Comparison of ENCODE assay signal across 15 cellular contexts in the genomic region with DNA sequence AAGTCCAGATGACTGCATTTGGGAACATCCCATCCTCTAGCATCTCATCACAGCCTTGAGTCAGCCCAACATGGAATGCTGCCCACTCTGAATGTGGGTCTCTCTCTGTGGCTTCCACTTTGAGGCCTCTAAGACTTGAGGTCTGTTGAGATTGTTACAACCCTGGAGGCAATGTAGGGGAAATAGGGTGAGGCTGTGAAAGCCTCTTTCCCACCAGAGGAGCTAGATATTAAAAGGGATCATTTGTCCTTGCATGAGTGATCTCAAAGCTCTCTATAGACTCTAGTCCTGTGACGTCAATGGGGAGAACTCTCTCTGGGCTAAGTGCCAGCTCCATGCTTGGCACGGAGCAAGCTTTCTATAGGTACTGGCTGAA. TPM values are rescaled to one million over a fixed set of nuclear protein-coding genes. Genes with fewer than 3 reads are reported as not detected.
A peak's percentile ranks its signal among the peaks of the same experiment; 100 is the strongest.
DNase-seq lines count a peak whose midpoint lies in the region; ATAC-seq and TF ChIP-seq lines count a peak whose summit lies in the region.
"Had no signal": no experiment of that assay in that cellular context is flagged by ENCODE, and none has a peak within 500 bp of the region (broad histone marks: within the 10 kb centered on the region; RNA-seq: fewer than 3 reads in every experiment).

No MANE protein-coding gene starts in this region.

- no peak for TF ChIP-seq RAD21 in HCT116 (IDR thresholded peaks at IDR 0.05; ENCODE audit: low read depth)

- H3K4me1 ChIP-seq in HCT116 (ENCODE audit: control insufficient read depth in 1 of 2, insufficient read depth in 2 of 2, low read length in 2 of 2), result peaks cover 13 to 29% of the 10 kb centered on the region in 2 experiments
- H3K4me1 ChIP-seq: parathyroid adenoma had no signal

- H3K27ac Mint-ChIP-seq in Calu3 (ENCODE audit: unreplicated experiment), result no peak overlapping the region
- H3K27ac Mint-ChIP-seq: activated CD4-positive, alpha-beta T cell treated with anti-CD3 and anti-CD28 coated beads for 36 hours; activated naive CD8-positive, alpha-beta T cell; T-helper 2 cell treated with Interferon-gamma antibody and Interleukin-4, amounts not matched to agents 5 μg/mL and 100 μg/mL, for 36 hours had no signal

- peak overlapping the region; percentile 20 for H3K4me2 ChIP-seq in HCT116 (ENCODE audit: low read length)

- H3K27ac ChIP-seq in HCT116 (ENCODE audit: low read depth, low read length), result no peak overlapping the region
- H3K27ac ChIP-seq: HL-60, parathyroid adenoma, stomach, vagina had no signal

- TF ChIP-seq POLR2A in HCT116 (IDR thresholded peaks at IDR 0.05; ENCODE audit: borderline replicate concordance, extremely low read depth, insufficient read depth, insufficient read length), result no peak

- H2AFZ ChIP-seq in HCT116 (ENCODE audit: low read depth, low read length, poor library complexity, severe bottlenecking), result no peak overlapping the region
- H2AFZ ChIP-seq: parathyroid adenoma had no signal

- peaks cover 6% of the 10 kb centered on the region for H3K36me3 Mint-ChIP-seq in Calu3 (ENCODE audit: insufficient read depth, unreplicated experiment)

- CTCF ChIA-PET in HCT116 (lab: Charles Lee), result interaction anchor here (0.9 kb wide), 1 partner anchor 15 kb away, joined by 3 read pairs; no protein-coding TSS in a partner anchor
- CTCF ChIA-PET in Calu3 (lab: Charles Lee), result interaction anchor here (0.6 to 0.7 kb wide), 2 partner anchors 11 to 14 kb away, joined by 3 to 6 read pairs; no protein-coding TSS in a partner anchor

- no peaks in the 10 kb centered on the region for H3K9me3 ChIP-seq in HCT116 (ENCODE audit: control insufficient read depth in 1 of 2, insufficient read depth in 1 of 2, low read depth in 1 of 2, low read length in 2 of 2)
- H3K9me3 ChIP-seq: stomach, vagina had no signal

- RAD21 ChIA-PET in HCT116 (lab: Charles Lee; ENCODE audit: low non-redundant PET in 1 of 2, low total read pairs in 2 of 2, uncharacterized antibody in 2 of 2, unreplicated experiment in 2 of 2), result no interaction called here

- no peaks in the 10 kb centered on the region for H3K9me3 Mint-ChIP-seq in Calu3 (ENCODE audit: low read depth, unreplicated experiment)
- H3K9me3 Mint-ChIP-seq: T-helper 2 cell treated with Interferon-gamma antibody and Interleukin-4, amounts not matched to agents 5 μg/mL and 100 μg/mL, for 36 hours had no signal

- no peaks in the 10 kb centered on the region for H3K9me2 ChIP-seq in HCT116 (ENCODE audit: insufficient read depth)

- no peak overlapping the region for H3K9ac ChIP-seq in HCT116 (ENCODE audit: low read length)
- H3K9ac ChIP-seq: parathyroid adenoma had no signal

- no peaks in the 10 kb centered on the region for H4K20me1 ChIP-seq in HCT116 (ENCODE audit: insufficient read depth)

- no peaks in the 10 kb centered on the region for H3K36me3 ChIP-seq in HCT116 (ENCODE audit: control insufficient read depth in 1 of 2, insufficient read depth in 2 of 2, low read length in 2 of 2)
- H3K36me3 ChIP-seq: stomach, vagina had no signal

- peak; percentile 68 for DNase-seq in DMS153 treated with DMSO at 0.1 percent for 48 hours (lab: John Stamatoyannopoulos, UW; ENCODE audit: unreplicated experiment)
- no peak for DNase-seq in HCT116 (ENCODE audit: low read depth, low spot score)
- peak; percentile 25 for DNase-seq in NCI-H446 treated with DMSO at 0.1 percent for 48 hours (lab: John Stamatoyannopoulos, UW)
- DNase-seq in fibroblast of mammary gland (ENCODE audit: low read depth), result peak; percentile 27
- no peak for DNase-seq in SKM-1 (lab: John Stamatoyannopoulos, UW; ENCODE audit: unreplicated experiment)
- no peak for DNase-seq in Calu3
- DNase-seq: activated CD4-positive, alpha-beta T cell treated with anti-CD3 and anti-CD28 coated beads for 36 hours; left ventricle myocardium superior; stomach had no signal

- no peaks in the 10 kb centered on the region for H3K27me3 Mint-ChIP-seq in Calu3 (ENCODE audit: unreplicated experiment)
- H3K27me3 Mint-ChIP-seq: activated CD4-positive, alpha-beta T cell treated with anti-CD3 and anti-CD28 coated beads for 36 hours; activated naive CD8-positive, alpha-beta T cell had no signal

- BruUV-seq in HCT116 (replicated peaks; lab: Mats Ljungman, UMichigan) (no TSS peak), Calu3 (replicated peaks; lab: Mats Ljungman, UMichigan) (no TSS peak)

- H3K27me3 ChIP-seq in HCT116 (ENCODE audit: insufficient read depth, low read length), result no peaks in the 10 kb centered on the region
- H3K27me3 ChIP-seq: vagina had no signal

- H3K79me2 ChIP-seq in HCT116 (ENCODE audit: insufficient read depth, low read length), result no peaks in the 10 kb centered on the region
- H3K79me2 ChIP-seq: parathyroid adenoma had no signal

- no peak for TF ChIP-seq CTCF in HCT116 (IDR thresholded peaks at IDR 0.05 in 2 of 3, conservative IDR thresholded peaks at IDR 0.05 in 1 of 3; ENCODE audit: borderline replicate concordance in 1 of 3, insufficient read depth in 1 of 3, low read depth in 2 of 3, low read length in 2 of 3)
- TF ChIP-seq CTCF in fibroblast of mammary gland (conservative IDR thresholded peaks at IDR 0.05; ENCODE audit: control insufficient read depth, insufficient read depth, low read depth, low read length), result no peak
- no peak for TF ChIP-seq CTCF in Calu3 (IDR thresholded peaks at IDR 0.05; ENCODE audit: unreplicated experiment)

- H3K4me3 ChIP-seq in HCT116 (replicated peaks in 1 of 2; ENCODE audit: low read depth in 1 of 2, low read length in 2 of 2) (no peak overlapping the region), fibroblast of mammary gland (ENCODE audit: control insufficient read depth, low read depth, low read length) (no peak overlapping the region)
- H3K4me3 ChIP-seq: stomach, vagina had no signal

- POLR2A ChIA-PET in HCT116 (lab: Charles Lee), result no interaction called here

- intact Hi-C loops in HCT116 (cut with micrococcal nuclease) (no loop called here), Calu3 (cut with micrococcal nuclease; ENCODE audit: unreplicated experiment) (no loop called here)

- H3K4me3 Mint-ChIP-seq in Calu3 (ENCODE audit: low read depth, unreplicated experiment), result no peak overlapping the region
- H3K4me3 Mint-ChIP-seq: activated CD4-positive, alpha-beta T cell treated with anti-CD3 and anti-CD28 coated beads for 36 hours; activated naive CD8-positive, alpha-beta T cell; T-helper 2 cell treated with Interferon-gamma antibody and Interleukin-4, amounts not matched to agents 5 μg/mL and 100 μg/mL, for 36 hours had no signal

- ATAC-seq in HCT116 (no peak; the same call in 1 of the 2 replicates), HG03469 (IDR thresholded peaks at IDR 0.05; ENCODE audit: unreplicated experiment) (no peak)
- ATAC-seq: activated CD4-positive, alpha-beta T cell treated with anti-CD3 and anti-CD28 coated beads for 36 hours; left ventricle myocardium superior had no signal

- H3K4me1 Mint-ChIP-seq in Calu3 (ENCODE audit: low read depth, unreplicated experiment), result peaks cover 25% of the 10 kb centered on the region

TF ChIP-seq in HCT116, 20 proteins besides CTCF, POLR2A, EP300 and RAD21 (continues in another document):
- TF ChIP-seq, protein P1, sequence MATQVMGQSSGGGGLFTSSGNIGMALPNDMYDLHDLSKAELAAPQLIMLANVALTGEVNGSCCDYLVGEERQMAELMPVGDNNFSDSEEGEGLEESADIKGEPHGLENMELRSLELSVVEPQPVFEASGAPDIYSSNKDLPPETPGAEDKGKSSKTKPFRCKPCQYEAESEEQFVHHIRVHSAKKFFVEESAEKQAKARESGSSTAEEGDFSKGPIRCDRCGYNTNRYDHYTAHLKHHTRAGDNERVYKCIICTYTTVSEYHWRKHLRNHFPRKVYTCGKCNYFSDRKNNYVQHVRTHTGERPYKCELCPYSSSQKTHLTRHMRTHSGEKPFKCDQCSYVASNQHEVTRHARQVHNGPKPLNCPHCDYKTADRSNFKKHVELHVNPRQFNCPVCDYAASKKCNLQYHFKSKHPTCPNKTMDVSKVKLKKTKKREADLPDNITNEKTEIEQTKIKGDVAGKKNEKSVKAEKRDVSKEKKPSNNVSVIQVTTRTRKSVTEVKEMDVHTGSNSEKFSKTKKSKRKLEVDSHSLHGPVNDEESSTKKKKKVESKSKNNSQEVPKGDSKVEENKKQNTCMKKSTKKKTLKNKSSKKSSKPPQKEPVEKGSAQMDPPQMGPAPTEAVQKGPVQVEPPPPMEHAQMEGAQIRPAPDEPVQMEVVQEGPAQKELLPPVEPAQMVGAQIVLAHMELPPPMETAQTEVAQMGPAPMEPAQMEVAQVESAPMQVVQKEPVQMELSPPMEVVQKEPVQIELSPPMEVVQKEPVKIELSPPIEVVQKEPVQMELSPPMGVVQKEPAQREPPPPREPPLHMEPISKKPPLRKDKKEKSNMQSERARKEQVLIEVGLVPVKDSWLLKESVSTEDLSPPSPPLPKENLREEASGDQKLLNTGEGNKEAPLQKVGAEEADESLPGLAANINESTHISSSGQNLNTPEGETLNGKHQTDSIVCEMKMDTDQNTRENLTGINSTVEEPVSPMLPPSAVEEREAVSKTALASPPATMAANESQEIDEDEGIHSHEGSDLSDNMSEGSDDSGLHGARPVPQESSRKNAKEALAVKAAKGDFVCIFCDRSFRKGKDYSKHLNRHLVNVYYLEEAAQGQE (IDR thresholded peaks at IDR 0.05; ENCODE audit: low read depth), result no peak
- TF ChIP-seq YY1 (IDR thresholded peaks at IDR 0.05; ENCODE audit: extremely low read depth, insufficient replicate concordance, low read depth, low read length) (no peak), SRF (IDR thresholded peaks at IDR 0.05; ENCODE audit: low read depth) (no peak), EZH2phosphoT487 (IDR thresholded peaks at IDR 0.05; ENCODE audit: borderline replicate concordance) (no peak), EGR1 (IDR thresholded peaks at IDR 0.05; ENCODE audit: low read depth) (no peak), EZH2 (IDR thresholded peaks at IDR 0.05) (no peak), CBX3 (IDR thresholded peaks at IDR 0.05; ENCODE audit: low read depth) (no peak), FOSL1 (IDR thresholded peaks at IDR 0.05; ENCODE audit: low read depth) (no peak), ZNF274 (IDR thresholded peaks at IDR 0.05; ENCODE audit: low read depth, low read length) (no peak), POLR2AphosphoS5 (IDR thresholded peaks at IDR 0.05; ENCODE audit: low read depth, low read length) (no peak), ZFX (IDR thresholded peaks at IDR 0.05) (no peak), CEBPB (IDR thresholded peaks at IDR 0.05; ENCODE audit: low read depth) (no peak)
- TF ChIP-seq, protein P2, sequence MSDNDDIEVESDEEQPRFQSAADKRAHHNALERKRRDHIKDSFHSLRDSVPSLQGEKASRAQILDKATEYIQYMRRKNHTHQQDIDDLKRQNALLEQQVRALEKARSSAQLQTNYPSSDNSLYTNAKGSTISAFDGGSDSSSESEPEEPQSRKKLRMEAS (IDR thresholded peaks at IDR 0.05), result no peak
- TF ChIP-seq, protein P3, sequence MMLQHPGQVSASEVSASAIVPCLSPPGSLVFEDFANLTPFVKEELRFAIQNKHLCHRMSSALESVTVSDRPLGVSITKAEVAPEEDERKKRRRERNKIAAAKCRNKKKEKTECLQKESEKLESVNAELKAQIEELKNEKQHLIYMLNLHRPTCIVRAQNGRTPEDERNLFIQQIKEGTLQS (IDR thresholded peaks at IDR 0.05), result no peak

RNA-seq across cellular contexts. Expression of a gene that starts 6.4 kb away (rescaled TPM):
- total RNA-seq in HCT116 (2021; ENCODE audit: unreplicated experiment) (1.0 TPM), Calu3 (2022) (1.0 and 1.4 TPM in 2 replicates)
- polyA plus RNA-seq in HCT116 (2012), result 1.00 and 1.2 TPM in 2 replicates
- total RNA-seq: left ventricle myocardium superior had no signal

Comparison
In these comparisons a context has a peak if more than half of its experiments do, and no peak if none do; other contexts are left out.
1. DNase-seq: peak in DMS153 treated with DMSO at 0.1 percent for 48 hours (single experiment), NCI-H446 treated with DMSO at 0.1 percent for 48 hours (single experiment) and fibroblast of mammary gland (single experiment); none in HCT116 (single experiment), SKM-1 (single experiment) and Calu3 (single experiment).